1 cellular context compared by ENCODE assay signal in genomic region chr11:1309498-1310314, GRCh38.
A peak's percentile ranks its signal among the peaks of the same experiment; 100 is the strongest.
TF ChIP-seq lines count a peak whose summit lies in the region.

TOLLIP (minus strand) TSS chr11:1309632; CDS start chr11:1309498, 134 bp downstream.

TF ChIP-seq in A549, 52 proteins besides CTCF, POLR2A, EP300 and RAD21 (continued from another document):
- peak; percentile 68; the same call in 1 of the 2 replicates for TF ChIP-seq EHF (CRISPR knock-in tag; IDR thresholded peaks at IDR 0.05)
- TF ChIP-seq CEBPB (IDR thresholded peaks at IDR 0.05) = no peak
- peak; percentile 84 for TF ChIP-seq HOXB5 (CRISPR knock-in tag; IDR thresholded peaks at IDR 0.05)
- peak; percentile 90 for TF ChIP-seq MAX (IDR thresholded peaks at IDR 0.05)
- TF ChIP-seq HEYL (CRISPR knock-in tag; IDR thresholded peaks at IDR 0.05) = no peak
- TF ChIP-seq KDM1A (IDR thresholded peaks at IDR 0.05; ENCODE audit: low read depth) = no peak
TF ChIP-seq in A549: peak in this region for 11.
